ENCODE assay signal across 10 cellular contexts in genomic region chr18:21134895-21135294, GRCh38. TPM values are rescaled to one million over a fixed set of nuclear protein-coding genes. Genes with fewer than 3 reads are reported as not detected.
A peak's percentile ranks its signal among the peaks of the same experiment; 100 is the strongest.
DNase-seq lines count a peak whose midpoint lies in the region; ATAC-seq, FAIRE-seq and TF ChIP-seq lines count a peak whose summit lies in the region.
"Had no signal": no experiment of that assay in that cellular context is flagged by ENCODE, and none has a peak within 500 bp of the region (broad histone marks: within the 10 kb centered on the region; RNA-seq: fewer than 3 reads in every experiment).

No MANE protein-coding gene starts in this region.

- no peaks in the 10 kb centered on the region for H3K36me3 Mint-ChIP-seq in activated naive CD4-positive, alpha-beta T cell treated with anti-CD3 and anti-CD28 coated beads for 36 hours (ENCODE audit: low read depth)
- H3K36me3 Mint-ChIP-seq in activated naive CD4-positive, alpha-beta T cell treated with anti-CD3 and anti-CD28 coated beads, Interleukin-2, amount 50 U/mL, for 72 hours, result no peaks in the 10 kb centered on the region
- no peaks in the 10 kb centered on the region for H3K36me3 Mint-ChIP-seq in activated naive CD8-positive, alpha-beta T cell treated with anti-CD3 and anti-CD28 coated beads, Interleukin-2, amount 50 U/mL, for 24 hours (ENCODE audit: low read depth)

- TF ChIP-seq CTCF in OCI-LY3 (IDR thresholded peaks at IDR 0.05; ENCODE audit: low read depth, low read length), result peak; percentile 57
- TF ChIP-seq CTCF in epithelial cell of proximal tubule (conservative IDR thresholded peaks at IDR 0.05; ENCODE audit: low read depth, low read length), result peak; percentile 54
- TF ChIP-seq CTCF in ovary (IDR thresholded peaks at IDR 0.05), result no peak

- TF ChIP-seq POLR2A in ovary (IDR thresholded peaks at IDR 0.05), result no peak

- peak; percentile 51 for DNase-seq in activated naive CD4-positive, alpha-beta T cell treated with anti-CD3 and anti-CD28 coated beads for 36 hours
- DNase-seq in activated naive CD4-positive, alpha-beta T cell treated with anti-CD3 and anti-CD28 coated beads, Interleukin-2, amount 50 U/mL, for 72 hours (ENCODE audit: low spot score in 2 of 2), result no peak
- no peak for DNase-seq in epithelial cell of proximal tubule (ENCODE audit: low read depth)
- DNase-seq in small intestine, result peak; percentile 31
- no peak for DNase-seq in ureter (ENCODE audit: low spot score)
- DNase-seq in activated naive CD8-positive, alpha-beta T cell treated with anti-CD3 and anti-CD28 coated beads, Interleukin-2, amount 50 U/mL, for 24 hours, result no peak
- no peak for DNase-seq in ovary
- DNase-seq: NCI-H2171; stimulated activated CD4-positive, alpha-beta T cell treated with anti-CD3 and anti-CD28 coated beads, Interleukin-2, amount 100 ng/mL, for 24 hours had no signal

- CTCF ChIA-PET in activated naive CD4-positive, alpha-beta T cell treated with anti-CD3 and anti-CD28 coated beads for 36 hours (lab: Charles Lee), result no interaction called here

- H3K27me3 Mint-ChIP-seq in activated naive CD4-positive, alpha-beta T cell treated with anti-CD3 and anti-CD28 coated beads for 36 hours (ENCODE audit: low read depth), result no peaks in the 10 kb centered on the region
- H3K27me3 Mint-ChIP-seq in activated naive CD8-positive, alpha-beta T cell treated with anti-CD3 and anti-CD28 coated beads, Interleukin-2, amount 50 U/mL, for 24 hours, result no peaks in the 10 kb centered on the region

- H3K4me3 Mint-ChIP-seq in activated naive CD4-positive, alpha-beta T cell treated with anti-CD3 and anti-CD28 coated beads for 36 hours, result no peak overlapping the region
- H3K4me3 Mint-ChIP-seq in activated naive CD8-positive, alpha-beta T cell treated with anti-CD3 and anti-CD28 coated beads, Interleukin-2, amount 50 U/mL, for 24 hours, result no peak overlapping the region

- no peak overlapping the region for H3K4me2 ChIP-seq in OCI-LY3 (ENCODE audit: low read length)

- no peaks in the 10 kb centered on the region for H3K4me1 Mint-ChIP-seq in activated naive CD4-positive, alpha-beta T cell treated with anti-CD3 and anti-CD28 coated beads for 36 hours (ENCODE audit: low read depth)
- no peaks in the 10 kb centered on the region for H3K4me1 Mint-ChIP-seq in activated naive CD8-positive, alpha-beta T cell treated with anti-CD3 and anti-CD28 coated beads, Interleukin-2, amount 50 U/mL, for 24 hours

- H3K9me3 ChIP-seq in OCI-LY3 (ENCODE audit: insufficient read depth, low read length) (no peaks in the 10 kb centered on the region), small intestine (ENCODE audit: control insufficient read depth, low read depth) (no peaks in the 10 kb centered on the region), ovary (no peaks in the 10 kb centered on the region)

- intact Hi-C loops in activated naive CD4-positive, alpha-beta T cell treated with anti-CD3 and anti-CD28 coated beads for 36 hours (cut with micrococcal nuclease), result no loop called here
- intact Hi-C loops in ovary (cut with DNase I), result no loop called here

- H2AFZ ChIP-seq in OCI-LY3 (ENCODE audit: low read depth, low read length), result no peak overlapping the region

- H4K20me1 ChIP-seq in OCI-LY3 (ENCODE audit: insufficient read depth, low read length), result no peaks in the 10 kb centered on the region

- H3K36me3 ChIP-seq in OCI-LY3 (replicated peaks; ENCODE audit: low read depth, low read length) (no peaks in the 10 kb centered on the region), small intestine (ENCODE audit: control insufficient read depth in 2 of 2, insufficient read depth in 2 of 2, low read length in 2 of 2) (no peaks in the 10 kb centered on the region), ovary (no peaks in the 10 kb centered on the region)

- peak; percentile 64 for FAIRE-seq in small intestine (lab: Jason Lieb, UNC)

- H3K27me3 ChIP-seq in OCI-LY3 (ENCODE audit: low read depth, low read length), result no peaks in the 10 kb centered on the region
- no peaks in the 10 kb centered on the region for H3K27me3 ChIP-seq in small intestine (ENCODE audit: control insufficient read depth in 2 of 2, insufficient read depth in 2 of 2, low read length in 2 of 2)
- H3K27me3 ChIP-seq in ovary, result no peaks in the 10 kb centered on the region

- no peak for TF ChIP-seq EP300 in ovary (IDR thresholded peaks at IDR 0.05)

- no peak overlapping the region for H3K27ac Mint-ChIP-seq in activated naive CD4-positive, alpha-beta T cell treated with anti-CD3 and anti-CD28 coated beads for 36 hours
- H3K27ac Mint-ChIP-seq in activated naive CD4-positive, alpha-beta T cell treated with anti-CD3 and anti-CD28 coated beads, Interleukin-2, amount 50 U/mL, for 72 hours, result no peak overlapping the region
- H3K27ac Mint-ChIP-seq in activated naive CD8-positive, alpha-beta T cell treated with anti-CD3 and anti-CD28 coated beads, Interleukin-2, amount 50 U/mL, for 24 hours, result no peak overlapping the region

- H3K27ac ChIP-seq in OCI-LY3 (ENCODE audit: low read length) (no peak overlapping the region), small intestine (ENCODE audit: low read depth in 1 of 2, low read length in 1 of 2) (no peak overlapping the region), ovary (no peak overlapping the region)

- H3K4me3 ChIP-seq in OCI-LY3 (ENCODE audit: low read length), result no peak overlapping the region
- no peak overlapping the region for H3K4me3 ChIP-seq in epithelial cell of proximal tubule (ENCODE audit: low read depth, low read length)
- H3K4me3 ChIP-seq in small intestine (ENCODE audit: low read depth in 1 of 2, low read length in 2 of 2), result no peak overlapping the region
- H3K4me3 ChIP-seq in ovary, result no peak overlapping the region

- no peaks in the 10 kb centered on the region for H3K79me2 ChIP-seq in OCI-LY3 (ENCODE audit: low read length)

- H3K9ac ChIP-seq in OCI-LY3 (ENCODE audit: low read length), result no peak overlapping the region

- H3K4me1 ChIP-seq in OCI-LY3 (ENCODE audit: low read length) (0 out of 2 replicates have a peak, but pooled peaks cover 3% of the 10 kb centered on the region), small intestine (ENCODE audit: control insufficient read depth in 2 of 2, insufficient read depth in 1 of 2, low read depth in 1 of 2, low read length in 1 of 2) (no peaks in the 10 kb centered on the region), ovary (ENCODE audit: insufficient read depth) (no peaks in the 10 kb centered on the region)

- no peaks in the 10 kb centered on the region for H3K9me3 Mint-ChIP-seq in activated naive CD4-positive, alpha-beta T cell treated with anti-CD3 and anti-CD28 coated beads for 36 hours
- no peaks in the 10 kb centered on the region for H3K9me3 Mint-ChIP-seq in activated naive CD4-positive, alpha-beta T cell treated with anti-CD3 and anti-CD28 coated beads, Interleukin-2, amount 50 U/mL, for 72 hours
- no peaks in the 10 kb centered on the region for H3K9me3 Mint-ChIP-seq in activated naive CD8-positive, alpha-beta T cell treated with anti-CD3 and anti-CD28 coated beads, Interleukin-2, amount 50 U/mL, for 24 hours

- no peak for ATAC-seq in activated naive CD4-positive, alpha-beta T cell treated with anti-CD3 and anti-CD28 coated beads, Interleukin-2, amount 50 U/mL, for 72 hours
- no peak for ATAC-seq in activated naive CD8-positive, alpha-beta T cell treated with anti-CD3 and anti-CD28 coated beads, Interleukin-2, amount 50 U/mL, for 24 hours

- WGBS in small intestine, 3 donors, result 26 to 57% (median 32%) methylated on average over 3 of the region's 3 CpGs
- WGBS in ovary, 3 donors, result 82 to 86% (median 86%) methylated on average over 3 of the region's 3 CpGs

RNA-seq across cellular contexts. Expression of gene ROCK1, which starts 23.3 kb away (rescaled TPM):
- 10 to 100 TPM; 49.8 to 51.5 TPM for total RNA-seq in activated naive CD4-positive, alpha-beta T cell treated with anti-CD3 and anti-CD28 coated beads for 36 hours
- total RNA-seq in activated naive CD4-positive, alpha-beta T cell treated with anti-CD3 and anti-CD28 coated beads, Interleukin-2, amount 50 U/mL, for 72 hours, result 10 to 100 TPM; 59.4 to 63.4 TPM
- 18.6 and 19.0 TPM in 2 replicates for total RNA-seq in epithelial cell of proximal tubule
- 10 to 100 TPM in 2 of 3 donors, 1 to 10 TPM in 1; 6.8 to 13.8 (median 11.0) TPM for polyA plus RNA-seq in small intestine
- 70.2 TPM for total RNA-seq in ureter
- total RNA-seq in ovary, result 10 to 100 TPM; 35.0 to 47.7 (median 43.5) TPM
- 10 to 100 TPM; 18.3 to 42.6 TPM for polyA plus RNA-seq in ovary

Comparison
In these comparisons a context has a peak if more than half of its experiments do, and no peak if none do; other contexts are left out.
1. DNase-seq: peak in activated naive CD4-positive, alpha-beta T cell treated with anti-CD3 and anti-CD28 coated beads for 36 hours (single experiment) and small intestine (single experiment); none in activated naive CD4-positive, alpha-beta T cell treated with anti-CD3 and anti-CD28 coated beads, Interleukin-2, amount 50 U/mL, for 72 hours (0 of 2), epithelial cell of proximal tubule (single experiment), ureter (single experiment), activated naive CD8-positive, alpha-beta T cell treated with anti-CD3 and anti-CD28 coated beads, Interleukin-2, amount 50 U/mL, for 24 hours (single experiment) and ovary (0 of 5).
2. CTCF ChIP-seq: peak in OCI-LY3 (single experiment) and epithelial cell of proximal tubule (single experiment); none in ovary (0 of 3).